ENCODE assay signal across 1 cellular context in genomic region chr1:146036990-146037646, GRCh38.
A peak's percentile ranks its signal among the peaks of the same experiment; 100 is the strongest.
TF ChIP-seq lines count a peak whose summit lies in the region.

No MANE protein-coding gene starts in this region.

TF ChIP-seq in HEK293, 187 proteins besides CTCF, POLR2A, EP300 and RAD21 (continued from another document and continues in another):
- TF ChIP-seq ZNF280C (tag by site-specific recombination; IDR thresholded peaks at IDR 0.05) (no peak), GLI4 (tag by site-specific recombination; IDR thresholded peaks at IDR 0.05) (no peak), SP2 (tag by site-specific recombination; IDR thresholded peaks at IDR 0.05) (peak; percentile 10; the same call in 1 of the 2 replicates), ZNF248 (tag by site-specific recombination; IDR thresholded peaks at IDR 0.05) (no peak), ZNF404 (tag by site-specific recombination; IDR thresholded peaks at IDR 0.05) (no peak), ZNF292 (tag by site-specific recombination; IDR thresholded peaks at IDR 0.05; ENCODE audit: borderline replicate concordance, low read depth) (no peak), ZFHX2 (tag by site-specific recombination; conservative IDR thresholded peaks at IDR 0.05) (peak; percentile 65), ZNF26 (tag by site-specific recombination; IDR thresholded peaks at IDR 0.05) (no peak), BCL11A (tag by site-specific recombination; IDR thresholded peaks at IDR 0.05; ENCODE audit: low read depth) (no peak), ZNF514 (tag by site-specific recombination; IDR thresholded peaks at IDR 0.05) (no peak), ZBTB7A (tag by site-specific recombination; IDR thresholded peaks at IDR 0.05; ENCODE audit: low read depth) (peak; percentile 9; the same call in 1 of the 2 replicates), ZNF112 (tag by site-specific recombination; IDR thresholded peaks at IDR 0.05) (no peak), ZNF341 (tag by site-specific recombination; IDR thresholded peaks at IDR 0.05; ENCODE audit: low read depth) (no peak), ZNF621 (tag by site-specific recombination; IDR thresholded peaks at IDR 0.05) (no peak), ZNF266 (tag by site-specific recombination; IDR thresholded peaks at IDR 0.05; ENCODE audit: low read depth) (no peak), ZBTB8A (tag by site-specific recombination; IDR thresholded peaks at IDR 0.05) (0 out of 2 replicates have a peak, but pooled peaks have one; percentile 11), ZNF664 (tag by site-specific recombination; IDR thresholded peaks at IDR 0.05) (no peak), ZNF660 (tag by site-specific recombination; IDR thresholded peaks at IDR 0.05) (peak; percentile 98), ZNF184 (tag by site-specific recombination; IDR thresholded peaks at IDR 0.05) (peak; percentile 55; the same call in 1 of the 2 replicates), ZNF548 (tag by site-specific recombination; IDR thresholded peaks at IDR 0.05) (no peak), ZFP41 (tag by site-specific recombination; IDR thresholded peaks at IDR 0.05; ENCODE audit: borderline replicate concordance) (no peak), ZNF561 (tag by site-specific recombination; IDR thresholded peaks at IDR 0.05; ENCODE audit: borderline replicate concordance) (no peak; the same call in none of the 2 replicates), ZBTB10 (tag by site-specific recombination; IDR thresholded peaks at IDR 0.05) (no peak), ZNF19 (tag by site-specific recombination; IDR thresholded peaks at IDR 0.05; ENCODE audit: low read depth) (no peak), KLF8 (tag by site-specific recombination; IDR thresholded peaks at IDR 0.05) (peak; percentile 55), ZNF366 (tag by site-specific recombination; conservative IDR thresholded peaks at IDR 0.05) (peak; percentile 66), ZNF670 (tag by site-specific recombination; IDR thresholded peaks at IDR 0.05; ENCODE audit: low read depth) (no peak), ZNF529 (tag by site-specific recombination; IDR thresholded peaks at IDR 0.05; ENCODE audit: insufficient replicate concordance) (no peak), BCL11B (tag by site-specific recombination; IDR thresholded peaks at IDR 0.05; ENCODE audit: low read depth) (no peak), ZNF148 (tag by site-specific recombination; IDR thresholded peaks at IDR 0.05; ENCODE audit: borderline replicate concordance) (peak; percentile 68; the same call in 1 of the 2 replicates), HIC1 (tag by site-specific recombination; IDR thresholded peaks at IDR 0.05) (no peak), ZNF654 (tag by site-specific recombination; IDR thresholded peaks at IDR 0.05; ENCODE audit: low read depth) (no peak), SCRT1 (tag by site-specific recombination; IDR thresholded peaks at IDR 0.05; ENCODE audit: borderline replicate concordance) (no peak), ZNF701 (tag by site-specific recombination; IDR thresholded peaks at IDR 0.05) (peak; percentile 14; the same call in 1 of the 2 replicates), ZBTB44 (tag by site-specific recombination; IDR thresholded peaks at IDR 0.05) (peak; percentile 66; the same call in 1 of the 2 replicates), ZNF398 (tag by site-specific recombination; IDR thresholded peaks at IDR 0.05) (no peak; the same call in 1 of the 2 replicates), ZNF76 (tag by site-specific recombination; IDR thresholded peaks at IDR 0.05; ENCODE audit: borderline replicate concordance, low read depth) (no peak; the same call in none of the 2 replicates), ZNF610 (tag by site-specific recombination; IDR thresholded peaks at IDR 0.05; ENCODE audit: borderline replicate concordance) (no peak), ZEB2 (tag by site-specific recombination; IDR thresholded peaks at IDR 0.05) (0 out of 2 replicates have a peak, but pooled peaks have one; percentile 18), ZNF433 (tag by site-specific recombination; IDR thresholded peaks at IDR 0.05; ENCODE audit: low read depth) (no peak), ZNF596 (tag by site-specific recombination; IDR thresholded peaks at IDR 0.05) (0 out of 2 replicates have a peak, but pooled peaks have one; percentile 17), ZNF585B (tag by site-specific recombination; IDR thresholded peaks at IDR 0.05) (no peak), ZNF311 (tag by site-specific recombination; IDR thresholded peaks at IDR 0.05; ENCODE audit: borderline replicate concordance) (no peak), ZNF16 (tag by site-specific recombination; IDR thresholded peaks at IDR 0.05; ENCODE audit: low read depth) (no peak), ZNF354C (tag by site-specific recombination; IDR thresholded peaks at IDR 0.05; ENCODE audit: borderline replicate concordance, low read depth) (no peak), TSHZ1 (tag by site-specific recombination; IDR thresholded peaks at IDR 0.05; ENCODE audit: borderline replicate concordance) (no peak)
